ENCODE assay signal across 8 cellular contexts in genomic region chr18:9971313-9971920, GRCh38. TPM values are rescaled to one million over a fixed set of nuclear protein-coding genes. Genes with fewer than 3 reads are reported as not detected.
DNase-seq lines count a peak whose midpoint lies in the region; ATAC-seq and TF ChIP-seq lines count a peak whose summit lies in the region.

No MANE protein-coding gene starts in this region.

- peak; percentile 91 to 92 for TF ChIP-seq CTCF in brain (conservative IDR thresholded peaks at IDR 0.05)

- peaks cover 11% of the 10 kb centered on the region for H3K4me1 Mint-ChIP-seq in brain

- ATAC-seq in Right ventricle myocardium inferior: peak; percentile 69
- no peak for ATAC-seq in GM21367 (IDR thresholded peaks at IDR 0.05; ENCODE audit: unreplicated experiment)

- peaks cover 7% of the 10 kb centered on the region for H3K27me3 Mint-ChIP-seq in brain

- H3K4me3 Mint-ChIP-seq in brain: no peak overlapping the region

- H3K9me3 Mint-ChIP-seq in brain: peaks cover 17 to 23% (median 22%) of the 10 kb centered on the region in 5 experiments

- H3K36me3 Mint-ChIP-seq in brain: peaks cover 7% of the 10 kb centered on the region

- intact Hi-C loops in Right ventricle myocardium inferior (cut with DNase I) (loop anchor here (1.0 to 10.0 kb wide), 2 partner anchors 63 to 549 kb away; no protein-coding TSS in a partner anchor), cardiac septum (cut with DNase I) (no loop called here)

- H3K27ac Mint-ChIP-seq in brain: peak overlapping the region in 3 of 5 experiments; percentile 20 to 43 (median 27)

- DNase-seq in Right ventricle myocardium inferior (ENCODE audit: missing footprints) (no peak), cardiac septum (ENCODE audit: low spot score) (no peak), NCI-H2081 (lab: John Stamatoyannopoulos, UW) (peak; percentile 66 to 74), UCSD-AML1 (lab: John Stamatoyannopoulos, UW; ENCODE audit: unreplicated experiment) (peak; percentile 36), iPS-NIHi7 (ENCODE audit: extremely low spot score) (peak; percentile 71)
- peak; percentile 31 to 77 (median 52) for DNase-seq in stimulated activated CD4-positive, alpha-beta T cell treated with anti-CD3 and anti-CD28 coated beads, Interleukin-12 subunit alpha, Interleukin-12 subunit beta, amount 100 ng/mL, for 48 hours (ENCODE audit: low read depth in 2 of 3, low spot score in 1 of 3)

RNA-seq across cellular contexts. Expression of gene VAPA, which starts 57.6 kb away (rescaled TPM):
- total RNA-seq in Right ventricle myocardium inferior (203 TPM), cardiac septum (232 TPM)
- polyA plus RNA-seq in brain (ENCODE audit: insufficient read depth, low read depth, low replicate concordance): 182 TPM

Comparison
In these comparisons a context has a peak if more than half of its experiments do, and no peak if none do; other contexts are left out.
1. DNase-seq: peak in NCI-H2081 (2 of 2), UCSD-AML1 (single experiment), iPS-NIHi7 (single experiment) and stimulated activated CD4-positive, alpha-beta T cell treated with anti-CD3 and anti-CD28 coated beads, Interleukin-12 subunit alpha, Interleukin-12 subunit beta, amount 100 ng/mL, for 48 hours (3 of 3); none in Right ventricle myocardium inferior (single experiment) and cardiac septum (single experiment).